2 cellular contexts compared by ENCODE assay signal in the genomic region with DNA sequence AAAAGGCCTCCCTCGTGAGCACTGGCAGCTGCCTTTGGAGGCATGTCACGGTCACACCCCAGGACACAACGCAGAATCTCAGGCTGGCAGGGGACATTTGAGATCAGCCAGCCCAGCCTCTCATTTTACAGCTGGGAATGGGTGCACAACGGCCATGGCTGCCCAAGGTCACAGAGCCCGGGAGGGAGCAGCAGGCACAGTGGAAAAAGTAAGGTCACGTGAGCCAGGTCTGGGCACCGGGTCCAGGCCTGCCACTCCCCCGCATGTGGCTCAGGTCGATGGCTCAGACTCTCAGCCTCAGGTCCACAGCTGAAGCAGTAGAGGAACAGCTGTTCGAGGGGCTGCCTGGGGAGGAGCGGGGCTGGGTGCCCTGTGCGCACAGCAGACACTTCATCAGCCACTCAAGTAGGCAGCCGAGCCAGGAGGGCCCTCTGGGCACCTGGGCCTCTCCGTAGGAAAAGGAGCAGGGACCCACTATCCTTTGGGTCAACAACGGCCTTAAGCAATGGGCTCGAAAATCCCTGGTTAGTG.
TF ChIP-seq lines count a peak whose summit lies in the region.

No MANE protein-coding gene starts in this region.

TF ChIP-seq in H1, 55 proteins besides CTCF, POLR2A, EP300 and RAD21:
- TF ChIP-seq SP2 (IDR thresholded peaks at IDR 0.05; ENCODE audit: low read length): no peak
- no peak for TF ChIP-seq ASH2L (IDR thresholded peaks at IDR 0.05; ENCODE audit: low read length)
- TF ChIP-seq RXRA (IDR thresholded peaks at IDR 0.05; ENCODE audit: insufficient read depth, low read depth, low read length): no peak
- no peak for TF ChIP-seq HDAC2 (IDR thresholded peaks at IDR 0.05; ENCODE audit: borderline replicate concordance in 1 of 2, low read depth in 2 of 2, low read length in 2 of 2)
- no peak for TF ChIP-seq BRCA1 (IDR thresholded peaks at IDR 0.05; ENCODE audit: low read depth, low read length)
- TF ChIP-seq, protein P1, sequence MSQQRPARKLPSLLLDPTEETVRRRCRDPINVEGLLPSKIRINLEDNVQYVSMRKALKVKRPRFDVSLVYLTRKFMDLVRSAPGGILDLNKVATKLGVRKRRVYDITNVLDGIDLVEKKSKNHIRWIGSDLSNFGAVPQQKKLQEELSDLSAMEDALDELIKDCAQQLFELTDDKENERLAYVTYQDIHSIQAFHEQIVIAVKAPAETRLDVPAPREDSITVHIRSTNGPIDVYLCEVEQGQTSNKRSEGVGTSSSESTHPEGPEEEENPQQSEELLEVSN (IDR thresholded peaks at IDR 0.05): no peak
- no peak for TF ChIP-seq SIN3A (conservative IDR thresholded peaks at IDR 0.05 in 1 of 2, IDR thresholded peaks at IDR 0.05 in 1 of 2; ENCODE audit: low read depth in 1 of 2, low read length in 2 of 2)
- no peak for TF ChIP-seq SP1 (IDR thresholded peaks at IDR 0.05; ENCODE audit: low read depth, low read length)
- TF ChIP-seq BACH1 (IDR thresholded peaks at IDR 0.05; ENCODE audit: low read length): no peak
- TF ChIP-seq RBBP5 (IDR thresholded peaks at IDR 0.05; ENCODE audit: borderline replicate concordance, low read depth, low read length): no peak
- TF ChIP-seq EGR1 (IDR thresholded peaks at IDR 0.05; ENCODE audit: borderline replicate concordance, low read depth, low read length): no peak
- no peak for TF ChIP-seq NANOG (IDR thresholded peaks at IDR 0.05; ENCODE audit: insufficient read depth, low read depth, low read length, poor library complexity, severe bottlenecking)
- no peak for TF ChIP-seq KDM5A (IDR thresholded peaks at IDR 0.05; ENCODE audit: low read length)
- no peak for TF ChIP-seq SIX5 (IDR thresholded peaks at IDR 0.05; ENCODE audit: low read depth, low read length)
- no peak for TF ChIP-seq KDM4A (IDR thresholded peaks at IDR 0.05; ENCODE audit: low read depth, low read length, severe bottlenecking)
- no peak for TF ChIP-seq POLR2AphosphoS5 (IDR thresholded peaks at IDR 0.05; ENCODE audit: low read depth, low read length)
- no peak for TF ChIP-seq SUZ12 (IDR thresholded peaks at IDR 0.05; ENCODE audit: low read length)
- no peak for TF ChIP-seq YY1 (IDR thresholded peaks at IDR 0.05; ENCODE audit: low read depth, low read length)
- TF ChIP-seq GABPA (IDR thresholded peaks at IDR 0.05; ENCODE audit: borderline replicate concordance, insufficient read depth, low read length): no peak

TF ChIP-seq in HepG2, 621 proteins besides CTCF, POLR2A, EP300 and RAD21:
- no peak for TF ChIP-seq MAFG (CRISPR knock-in tag; IDR thresholded peaks at IDR 0.05)
- no peak for TF ChIP-seq SRSF1 (optimal IDR thresholded peaks at IDR 0.05; ENCODE audit: low read depth, low read length)
- no peak for TF ChIP-seq ZIK1 (CRISPR knock-in tag; IDR thresholded peaks at IDR 0.05; ENCODE audit: borderline replicate concordance, low read depth)
- TF ChIP-seq SMAD3 (CRISPR knock-in tag; IDR thresholded peaks at IDR 0.05): no peak
- TF ChIP-seq, protein P2, sequence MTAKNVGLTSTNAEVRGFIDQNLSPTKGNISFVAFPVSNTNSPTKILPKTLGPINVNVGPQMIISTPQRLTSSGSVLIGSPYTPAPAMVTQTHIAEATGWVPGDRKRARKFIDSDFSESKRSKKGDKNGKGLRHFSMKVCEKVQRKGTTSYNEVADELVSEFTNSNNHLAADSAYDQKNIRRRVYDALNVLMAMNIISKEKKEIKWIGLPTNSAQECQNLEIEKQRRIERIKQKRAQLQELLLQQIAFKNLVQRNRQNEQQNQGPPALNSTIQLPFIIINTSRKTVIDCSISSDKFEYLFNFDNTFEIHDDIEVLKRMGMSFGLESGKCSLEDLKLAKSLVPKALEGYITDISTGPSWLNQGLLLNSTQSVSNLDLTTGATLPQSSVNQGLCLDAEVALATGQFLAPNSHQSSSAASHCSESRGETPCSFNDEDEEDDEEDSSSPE (CRISPR knock-in tag; IDR thresholded peaks at IDR 0.05): no peak
- no peak for TF ChIP-seq KLF15 (CRISPR knock-in tag; IDR thresholded peaks at IDR 0.05; ENCODE audit: borderline replicate concordance)
- no peak for TF ChIP-seq MAF1 (CRISPR knock-in tag; IDR thresholded peaks at IDR 0.05; ENCODE audit: borderline replicate concordance)
- TF ChIP-seq, protein P3, sequence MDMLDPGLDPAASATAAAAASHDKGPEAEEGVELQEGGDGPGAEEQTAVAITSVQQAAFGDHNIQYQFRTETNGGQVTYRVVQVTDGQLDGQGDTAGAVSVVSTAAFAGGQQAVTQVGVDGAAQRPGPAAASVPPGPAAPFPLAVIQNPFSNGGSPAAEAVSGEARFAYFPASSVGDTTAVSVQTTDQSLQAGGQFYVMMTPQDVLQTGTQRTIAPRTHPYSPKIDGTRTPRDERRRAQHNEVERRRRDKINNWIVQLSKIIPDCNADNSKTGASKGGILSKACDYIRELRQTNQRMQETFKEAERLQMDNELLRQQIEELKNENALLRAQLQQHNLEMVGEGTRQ (IDR thresholded peaks at IDR 0.05; ENCODE audit: low read depth, low read length): peak; percentile 17; the same call in 1 of the 2 replicates
- TF ChIP-seq, protein P3 (CRISPR knock-in tag; IDR thresholded peaks at IDR 0.05; ENCODE audit: borderline replicate concordance): no peak; the same call in 1 of the 2 replicates
- no peak for TF ChIP-seq ZSCAN22 (CRISPR knock-in tag; IDR thresholded peaks at IDR 0.05)
- no peak for TF ChIP-seq HOXA3 (CRISPR knock-in tag; IDR thresholded peaks at IDR 0.05)
- TF ChIP-seq BHLHE40 (IDR thresholded peaks at IDR 0.05; ENCODE audit: low read length): peak; percentile 31; the same call in 1 of the 2 replicates
TF ChIP-seq in HepG2: peak in this region for 2.
